In genomic region chr11:128662960-128663359, GRCh38 we compare ENCODE assay signal across 11 cellular contexts. TPM values are rescaled to one million over a fixed set of nuclear protein-coding genes. Genes with fewer than 3 reads are reported as not detected.
DNase-seq lines count a peak whose midpoint lies in the region; ATAC-seq and TF ChIP-seq lines count a peak whose summit lies in the region.
"Had no signal": no experiment of that assay in that cellular context is flagged by ENCODE, and none has a peak within 500 bp of the region (broad histone marks: within the 10 kb centered on the region; RNA-seq: fewer than 3 reads in every experiment).

No MANE protein-coding gene starts in this region.

- no TSS peak for BruUV-seq in OCI-LY7 (replicated peaks; lab: Mats Ljungman, UMichigan)

- H3K27me3 ChIP-seq in BLaER1 treated with 17β-estradiol and CSF1 and Interleukin-3, amounts not matched to agents 10 nM and 100 nM = no peaks in the 10 kb centered on the region
- H3K27me3 ChIP-seq in Loucy (ENCODE audit: insufficient read depth, low read length, poor library complexity, severe bottlenecking) (no peaks in the 10 kb centered on the region), neural progenitor cell (peaks cover 100% of the 10 kb centered on the region)

- H2AFZ ChIP-seq in Loucy (ENCODE audit: low read length) (peak overlapping the region; percentile 9; the same call in 1 of the 2 replicates), OCI-LY7 (ENCODE audit: low read length) (peak overlapping the region; percentile 73; the same call in 1 of the 2 replicates), neural progenitor cell (replicated peaks) (no peak overlapping the region)

- peaks cover 2% of the 10 kb centered on the region for H3K27me3 Mint-ChIP-seq in neural progenitor cell (ENCODE audit: insufficient read depth, low read depth)

- H3K36me3 ChIP-seq in BLaER1 treated with 17β-estradiol and CSF1 and Interleukin-3, amounts not matched to agents 10 nM and 100 nM = no peaks in the 10 kb centered on the region
- H3K36me3 ChIP-seq in Loucy (ENCODE audit: insufficient read depth, low read length) (no peaks in the 10 kb centered on the region), OCI-LY7 (ENCODE audit: insufficient read depth, low read length) (no peaks in the 10 kb centered on the region), neural progenitor cell (no peaks in the 10 kb centered on the region)
- H3K36me3 ChIP-seq: BE2C had no signal

- TF ChIP-seq CTCF in Loucy (conservative IDR thresholded peaks at IDR 0.05; ENCODE audit: low read length) (no peak), OCI-LY7 (conservative IDR thresholded peaks at IDR 0.05; ENCODE audit: low read length) (no peak), neural progenitor cell (IDR thresholded peaks at IDR 0.05) (no peak)

- H3K79me2 ChIP-seq in Loucy (ENCODE audit: insufficient read depth, low read length) = no peaks in the 10 kb centered on the region
- no peaks in the 10 kb centered on the region for H3K79me2 ChIP-seq in OCI-LY7 (ENCODE audit: insufficient read depth, low read depth, low read length)
- no peaks in the 10 kb centered on the region for H3K79me2 ChIP-seq in neural progenitor cell (ENCODE audit: low read depth)

- CTCF ChIA-PET in OCI-LY7 (lab: Charles Lee; ENCODE audit: unreplicated experiment) = no interaction called here

- H3K9me2 ChIP-seq in Loucy (replicated peaks; ENCODE audit: low read depth, low read length) (no peaks in the 10 kb centered on the region), OCI-LY7 (ENCODE audit: insufficient read depth, low read length) (no peaks in the 10 kb centered on the region)

- H3K9me3 ChIP-seq in BLaER1 treated with 17β-estradiol and CSF1 and Interleukin-3, amounts not matched to agents 10 nM and 100 nM (replicated peaks in 1 of 11) = peaks cover 0 to 12% (median 6%) of the 10 kb centered on the region in 11 experiments; a peak in 13 of 22 replicates
- H3K9me3 ChIP-seq in Loucy (ENCODE audit: insufficient read depth, low read depth, low read length) = no peaks in the 10 kb centered on the region
- no peaks in the 10 kb centered on the region for H3K9me3 ChIP-seq in OCI-LY7 (ENCODE audit: low read length)
- no peaks in the 10 kb centered on the region for H3K9me3 ChIP-seq in neural progenitor cell (ENCODE audit: low read depth)
- H3K9me3 ChIP-seq: BE2C had no signal

- H3K4me3 Mint-ChIP-seq in neural progenitor cell = no peak overlapping the region
- H3K4me3 Mint-ChIP-seq: T-cell had no signal

- DNase-seq in OCI-LY7 (ENCODE audit: low spot score) = peak; percentile 45
- peak; percentile 33 for DNase-seq in neural progenitor cell (ENCODE audit: low spot score)
- DNase-seq: BE2C, NCI-H748 treated with DMSO at 0.1 percent for 48 hours, T-cell had no signal

- POLR2A ChIA-PET in OCI-LY7 (lab: Charles Lee) = interaction anchor here (0.6 to 1.5 kb wide), 3 partner anchors 10 to 1062 kb away, joined by 3 to 5 read pairs (median 4); no protein-coding TSS in a partner anchor

- intact Hi-C loops in OCI-LY7 (cut with micrococcal nuclease; ENCODE audit: unreplicated experiment) = no loop called here

- no peaks in the 10 kb centered on the region for H4K20me1 ChIP-seq in BLaER1 treated with 17β-estradiol and CSF1 and Interleukin-3, amounts not matched to agents 10 nM and 100 nM
- H4K20me1 ChIP-seq in Loucy (ENCODE audit: insufficient read depth, low read length, poor library complexity, severe bottlenecking) (no peaks in the 10 kb centered on the region), OCI-LY7 (ENCODE audit: insufficient read depth, low read length) (no peaks in the 10 kb centered on the region), neural progenitor cell (ENCODE audit: low read depth) (peaks cover 4% of the 10 kb centered on the region)

- peak overlapping the region in 9 of 10 experiments; percentile 4 to 58 (median 47); a peak in 15 of 20 replicates for H3K4me3 ChIP-seq in BLaER1 treated with 17β-estradiol and CSF1 and Interleukin-3, amounts not matched to agents 10 nM and 100 nM
- H3K4me3 ChIP-seq in Loucy (ENCODE audit: low read length, poor library complexity, severe bottlenecking) = peak overlapping the region; percentile 4
- H3K4me3 ChIP-seq in OCI-LY7 (ENCODE audit: low read depth, low read length, poor library complexity, severe bottlenecking) = no peak overlapping the region
- H3K4me3 ChIP-seq in neural progenitor cell = no peak overlapping the region

- peak overlapping the region; percentile 56 to 94 (median 82); a peak in 21 of 22 replicates for H3K9ac ChIP-seq in BLaER1 treated with 17β-estradiol and CSF1 and Interleukin-3, amounts not matched to agents 10 nM and 100 nM
- H3K9ac ChIP-seq in Loucy (ENCODE audit: low read depth, low read length, poor library complexity, severe bottlenecking) (peak overlapping the region; percentile 38), neural progenitor cell (no peak overlapping the region)

- H3K27ac Mint-ChIP-seq in neural progenitor cell = no peak overlapping the region
- H3K27ac Mint-ChIP-seq: T-cell had no signal

- no peaks in the 10 kb centered on the region for H3F3A ChIP-seq in Loucy (ENCODE audit: low read depth)
- peaks cover 6% of the 10 kb centered on the region for H3F3A ChIP-seq in neural progenitor cell (ENCODE audit: low read depth)

- H3K4me1 Mint-ChIP-seq in neural progenitor cell = peaks cover 17% of the 10 kb centered on the region

- ATAC-seq in GM19324 (IDR thresholded peaks at IDR 0.05; ENCODE audit: low FRiP score, unreplicated experiment) (no peak), HG03280 (IDR thresholded peaks at IDR 0.05; ENCODE audit: unreplicated experiment) (no peak), GM19467 (IDR thresholded peaks at IDR 0.05; ENCODE audit: unreplicated experiment) (no peak)
- ATAC-seq: HCT116, T-cell had no signal

- no peaks in the 10 kb centered on the region for H3K36me3 Mint-ChIP-seq in neural progenitor cell
- H3K36me3 Mint-ChIP-seq: T-cell had no signal

- peaks cover 75 to 95% (median 92%) of the 10 kb centered on the region in 10 experiments for H3K4me1 ChIP-seq in BLaER1 treated with 17β-estradiol and CSF1 and Interleukin-3, amounts not matched to agents 10 nM and 100 nM
- H3K4me1 ChIP-seq in Loucy (ENCODE audit: insufficient read depth, low read length, poor library complexity, severe bottlenecking) (peaks cover 80% of the 10 kb centered on the region), OCI-LY7 (ENCODE audit: insufficient read depth, low read length, poor library complexity, severe bottlenecking) (peaks cover 29% of the 10 kb centered on the region), neural progenitor cell (peaks cover 39% of the 10 kb centered on the region)

- peak overlapping the region; percentile 4 to 99 (median 93); a peak in 21 of 22 replicates for H3K27ac ChIP-seq in BLaER1 treated with 17β-estradiol and CSF1 and Interleukin-3, amounts not matched to agents 10 nM and 100 nM
- H3K27ac ChIP-seq in OCI-LY7 (ENCODE audit: low read depth, low read length, poor library complexity, severe bottlenecking) = no peak overlapping the region
- H3K27ac ChIP-seq in neural progenitor cell = no peak overlapping the region

- H3K9me3 Mint-ChIP-seq in neural progenitor cell = no peaks in the 10 kb centered on the region
- H3K9me3 Mint-ChIP-seq: T-cell had no signal

- peak overlapping the region; percentile 80 to 97 (median 90) for H3K4me2 ChIP-seq in BLaER1 treated with 17β-estradiol and CSF1 and Interleukin-3, amounts not matched to agents 10 nM and 100 nM
- H3K4me2 ChIP-seq in Loucy (ENCODE audit: low read depth, low read length, poor library complexity, severe bottlenecking) = peak overlapping the region; percentile 53
- peak overlapping the region; percentile 58 for H3K4me2 ChIP-seq in OCI-LY7 (ENCODE audit: low read length)
- H3K4me2 ChIP-seq in neural progenitor cell = peak overlapping the region; percentile 23

RNA-seq across cellular contexts. Expression of gene FLI1, which starts 30.9 kb away (rescaled TPM):
- 79.4 and 88.8 TPM in 2 replicates for total RNA-seq in OCI-LY7 (2014; rRNA removed; shearing (Covaris generic))
- 78.2 and 81.2 TPM in 2 replicates for total RNA-seq in OCI-LY7 (2022)
- total RNA-seq in neural progenitor cell (ENCODE audit: low replicate concordance) = not detected in 2 replicates

Comparison
In these comparisons a context has a peak if more than half of its experiments do, and no peak if none do; other contexts are left out.
1. H3K27ac ChIP-seq: peak in BLaER1 treated with 17β-estradiol and CSF1 and Interleukin-3, amounts not matched to agents 10 nM and 100 nM (11 of 11); none in OCI-LY7 (single experiment) and neural progenitor cell (single experiment).
2. H3K4me2 ChIP-seq: peak in every context shown above with its lines; median percentile 90 in BLaER1 treated with 17β-estradiol and CSF1 and Interleukin-3, amounts not matched to agents 10 nM and 100 nM; 58 in OCI-LY7; 53 in Loucy; 23 in neural progenitor cell.
3. H3K4me3 ChIP-seq: peak in BLaER1 treated with 17β-estradiol and CSF1 and Interleukin-3, amounts not matched to agents 10 nM and 100 nM (9 of 10) and Loucy (single experiment); none in OCI-LY7 (single experiment) and neural progenitor cell (single experiment).
4. RNA of gene FLI1, which starts 30.9 kb away (total RNA-seq): 78.2 to 88.8 TPM in OCI-LY7; not detected in neural progenitor cell; every median in the first group is over 10 times any median in the second.